ENCODE assay signal across 17 cellular contexts in genomic region chr6:23663652-23664051, GRCh38.
"Had no signal": no experiment of that assay in that cellular context is flagged by ENCODE, and none has a peak within 500 bp of the region (broad histone marks: within the 10 kb centered on the region; RNA-seq: fewer than 3 reads in every experiment).

No MANE protein-coding gene starts in this region.

- ATAC-seq: activated CD4-positive, CD25-positive, alpha-beta regulatory T cell treated with anti-CD3 and anti-CD28 coated beads, Interleukin-2, amount 50 U/mL, for 24 hours; activated CD8-positive, alpha-beta memory T cell treated with anti-CD3 and anti-CD28 coated beads, Interleukin-2, amount 10 ng/mL, durations not matched to agents 7 days and 5 days; activated CD8-positive, alpha-beta T cell treated with anti-CD3 and anti-CD28 coated beads for 36 hours; gastroesophageal sphincter; natural killer cell treated with Interleukin-12 subunit alpha and Interleukin-12 subunit beta and Interleukin-15 and Interleukin-18, amount 100 ng/mL, for 72 hours; stimulated activated naive B cell treated with anti-CD40 and anti-IgM and Interleukin-4, amounts not matched to agents 10 μg/mL and 1 μg/mL and 100 μg/mL, for 72 hours had no signal

- DNase-seq: activated CD4-positive, alpha-beta T cell treated with anti-CD3 and anti-CD28 coated beads, Interleukin-2, amount 10 ng/mL, durations not matched to agents 7 days and 5 days; activated CD8-positive, alpha-beta memory T cell treated with anti-CD3 and anti-CD28 coated beads, Interleukin-2, amount 10 ng/mL, durations not matched to agents 7 days and 5 days; activated CD8-positive, alpha-beta T cell treated with anti-CD3 and anti-CD28 coated beads for 36 hours; activated effector memory CD4-positive, alpha-beta T cell treated with anti-CD3 and anti-CD28 coated beads, Interleukin-2, amount 50 U/mL, for 16 hours; activated naive CD4-positive, alpha-beta T cell treated with anti-CD3 and anti-CD28 coated beads, Interleukin-2, amount 10 ng/mL, durations not matched to agents 7 days and 5 days; activated T-cell treated with anti-CD3 and anti-CD28 coated beads for 4 hours; amygdala; head of caudate nucleus; hypothalamus; ovary; stimulated activated CD4-positive, alpha-beta T cell treated with anti-CD3 and anti-CD28 coated beads, Interleukin-2, amount 100 ng/mL, for 48 hours; stimulated activated CD8-positive, alpha-beta memory T cell treated with anti-CD3 and anti-CD28 coated beads, Interleukin-4, amount 100 ng/mL, for 48 hours; stimulated activated naive B cell treated with anti-CD40 and anti-IgM and Interleukin-4, amounts not matched to agents 10 μg/mL and 1 μg/mL and 100 μg/mL, for 72 hours; transverse colon had no signal
